Comparison of ENCODE assay signal across 4 cellular contexts in genomic region chr11:47557004-47557403, GRCh38. TPM values are rescaled to one million over a fixed set of nuclear protein-coding genes. Genes with fewer than 3 reads are reported as not detected.
"Had no signal": no experiment of that assay in that cellular context is flagged by ENCODE, and none has a peak within 500 bp of the region (broad histone marks: within the 10 kb centered on the region; RNA-seq: fewer than 3 reads in every experiment).

No MANE protein-coding gene starts in this region.

RNA-seq across cellular contexts. Expression of gene FAM180B, which starts 29.5 kb away (rescaled TPM):
- total RNA-seq: HT-29, HT1080, IMR-90 had no signal
- polyA plus RNA-seq: IgD-negative memory B cell, IMR-90 had no signal
